Comparison of ENCODE assay signal across 3 cellular contexts in the genomic region with DNA sequence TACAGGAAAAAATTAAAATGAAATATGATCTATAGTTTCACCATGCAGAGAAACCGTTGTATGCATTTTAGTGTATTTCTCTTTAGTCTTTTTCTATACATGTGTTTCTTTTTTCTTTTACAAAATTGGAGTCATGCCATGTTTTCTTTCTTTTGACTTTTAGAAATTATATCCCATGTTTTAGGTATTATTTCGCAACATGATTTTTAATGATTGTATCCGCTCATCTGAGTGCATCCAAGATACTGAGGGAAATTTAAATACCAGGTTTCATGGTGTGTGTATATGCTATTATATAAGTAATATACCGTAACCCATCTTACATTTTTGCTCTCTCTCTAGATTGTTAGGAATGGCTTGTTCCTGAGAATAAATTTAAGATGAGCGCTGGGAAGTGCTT.
TF ChIP-seq lines count a peak whose summit lies in the region.

No MANE protein-coding gene starts in this region.

TF ChIP-seq in HCT116, 20 proteins besides CTCF, POLR2A, EP300 and RAD21:
- TF ChIP-seq EGR1 (IDR thresholded peaks at IDR 0.05; ENCODE audit: low read depth): no peak
- TF ChIP-seq, protein P1, sequence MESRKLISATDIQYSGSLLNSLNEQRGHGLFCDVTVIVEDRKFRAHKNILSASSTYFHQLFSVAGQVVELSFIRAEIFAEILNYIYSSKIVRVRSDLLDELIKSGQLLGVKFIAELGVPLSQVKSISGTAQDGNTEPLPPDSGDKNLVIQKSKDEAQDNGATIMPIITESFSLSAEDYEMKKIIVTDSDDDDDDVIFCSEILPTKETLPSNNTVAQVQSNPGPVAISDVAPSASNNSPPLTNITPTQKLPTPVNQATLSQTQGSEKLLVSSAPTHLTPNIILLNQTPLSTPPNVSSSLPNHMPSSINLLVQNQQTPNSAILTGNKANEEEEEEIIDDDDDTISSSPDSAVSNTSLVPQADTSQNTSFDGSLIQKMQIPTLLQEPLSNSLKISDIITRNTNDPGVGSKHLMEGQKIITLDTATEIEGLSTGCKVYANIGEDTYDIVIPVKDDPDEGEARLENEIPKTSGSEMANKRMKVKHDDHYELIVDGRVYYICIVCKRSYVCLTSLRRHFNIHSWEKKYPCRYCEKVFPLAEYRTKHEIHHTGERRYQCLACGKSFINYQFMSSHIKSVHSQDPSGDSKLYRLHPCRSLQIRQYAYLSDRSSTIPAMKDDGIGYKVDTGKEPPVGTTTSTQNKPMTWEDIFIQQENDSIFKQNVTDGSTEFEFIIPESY (IDR thresholded peaks at IDR 0.05; ENCODE audit: extremely low read depth, insufficient replicate concordance, low read length): no peak
- no peak for TF ChIP-seq JUND (IDR thresholded peaks at IDR 0.05)
- no peak for TF ChIP-seq FOSL1 (IDR thresholded peaks at IDR 0.05; ENCODE audit: low read depth)
- TF ChIP-seq YY1 (IDR thresholded peaks at IDR 0.05; ENCODE audit: extremely low read depth, insufficient replicate concordance, low read depth, low read length): no peak
- no peak for TF ChIP-seq POLR2AphosphoS5 (IDR thresholded peaks at IDR 0.05; ENCODE audit: low read depth, low read length)
- TF ChIP-seq ZFX (IDR thresholded peaks at IDR 0.05): no peak
- TF ChIP-seq SRF (IDR thresholded peaks at IDR 0.05; ENCODE audit: low read depth): no peak
- TF ChIP-seq EZH2 (IDR thresholded peaks at IDR 0.05): no peak
- TF ChIP-seq, protein P2, sequence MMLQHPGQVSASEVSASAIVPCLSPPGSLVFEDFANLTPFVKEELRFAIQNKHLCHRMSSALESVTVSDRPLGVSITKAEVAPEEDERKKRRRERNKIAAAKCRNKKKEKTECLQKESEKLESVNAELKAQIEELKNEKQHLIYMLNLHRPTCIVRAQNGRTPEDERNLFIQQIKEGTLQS (IDR thresholded peaks at IDR 0.05): no peak
- TF ChIP-seq TCF7L2 (IDR thresholded peaks at IDR 0.05; ENCODE audit: borderline replicate concordance, extremely low read depth, insufficient read depth, insufficient read length): no peak
- TF ChIP-seq ELF1 (IDR thresholded peaks at IDR 0.05; ENCODE audit: borderline replicate concordance, low read depth): no peak
- TF ChIP-seq SIN3A (IDR thresholded peaks at IDR 0.05; ENCODE audit: low read depth): no peak

TF ChIP-seq in IMR-90, 13 proteins besides CTCF, POLR2A, EP300 and RAD21:
- TF ChIP-seq CEBPB (IDR thresholded peaks at IDR 0.05; ENCODE audit: low read depth, low read length) (peak; percentile 80), MAZ (IDR thresholded peaks at IDR 0.05; ENCODE audit: borderline replicate concordance, low read depth, low read length) (no peak), SMC3 (IDR thresholded peaks at IDR 0.05; ENCODE audit: low read depth, low read length) (no peak)

TF ChIP-seq in H1, 55 proteins besides CTCF, POLR2A, EP300 and RAD21:
- TF ChIP-seq CEBPB (IDR thresholded peaks at IDR 0.05; ENCODE audit: low read depth, low read length) (peak; percentile 56; the same call in 1 of the 2 replicates), RFX5 (IDR thresholded peaks at IDR 0.05; ENCODE audit: borderline replicate concordance, low read depth, low read length) (no peak)
